8 cellular contexts compared by ENCODE assay signal in genomic region chr1:110034040-110034450, GRCh38.
DNase-seq lines count a peak whose midpoint lies in the region; ATAC-seq and TF ChIP-seq lines count a peak whose summit lies in the region.

No MANE protein-coding gene starts in this region.

- peak overlapping the region; percentile 53 for H2AFZ ChIP-seq in neuron (ENCODE audit: low read depth, low read length)

- no peak for TF ChIP-seq POLR2A in NB4 (IDR thresholded peaks at IDR 0.05; ENCODE audit: extremely low read depth, insufficient read length)

- H3K27me3 ChIP-seq in effector memory CD4-positive, alpha-beta T cell (replicated peaks; ENCODE audit: control insufficient read depth, insufficient read depth, low read length, poor library complexity, severe bottlenecking) = no peaks in the 10 kb centered on the region
- no peaks in the 10 kb centered on the region for H3K27me3 ChIP-seq in neuron (ENCODE audit: insufficient read depth, low read length)

- ATAC-seq in HG03159 (IDR thresholded peaks at IDR 0.05; ENCODE audit: unreplicated experiment) (no peak), HG02884 (IDR thresholded peaks at IDR 0.05; ENCODE audit: unreplicated experiment) (no peak)

- peak overlapping the region; percentile 82 for H3K27ac ChIP-seq in C4-2B
- peak overlapping the region; percentile 65 for H3K27ac ChIP-seq in effector memory CD4-positive, alpha-beta T cell (ENCODE audit: insufficient read depth, low read length, poor library complexity, severe bottlenecking)

- peaks cover 11% of the 10 kb centered on the region for H3K36me3 ChIP-seq in effector memory CD4-positive, alpha-beta T cell (ENCODE audit: control insufficient read depth, insufficient read depth, low read length)
- H3K36me3 ChIP-seq in neuron (ENCODE audit: insufficient read depth, low read length) = peaks cover 25% of the 10 kb centered on the region

- no peaks in the 10 kb centered on the region for H3K9me3 ChIP-seq in effector memory CD4-positive, alpha-beta T cell (ENCODE audit: control insufficient read depth, low read length)
- no peaks in the 10 kb centered on the region for H3K9me3 ChIP-seq in neuron (ENCODE audit: low read length)

- TF ChIP-seq CTCF in C4-2B (conservative IDR thresholded peaks at IDR 0.05) = no peak
- TF ChIP-seq CTCF in NB4 (IDR thresholded peaks at IDR 0.05; ENCODE audit: low read depth, low read length) = no peak

- H3K4me3 ChIP-seq in NB4 (ENCODE audit: low read depth, low read length) (peak overlapping the region; percentile 92), neuron (ENCODE audit: low read length) (peak overlapping the region; percentile 66)
- H3K4me3 ChIP-seq in effector memory CD4-positive, alpha-beta T cell (ENCODE audit: insufficient read depth, low read depth, low read length, poor library complexity, severe bottlenecking) = peak overlapping the region; percentile 27

- DNase-seq in NB4 (ENCODE audit: low read depth) (no peak), HPDE6-E6E7 (ENCODE audit: extremely low spot score) (no peak), UCSD-AML1 (lab: John Stamatoyannopoulos, UW; ENCODE audit: unreplicated experiment) (no peak)
- DNase-seq in effector memory CD4-positive, alpha-beta T cell = no peak

- peaks cover 21% of the 10 kb centered on the region for H3K4me1 ChIP-seq in effector memory CD4-positive, alpha-beta T cell (ENCODE audit: control insufficient read depth, insufficient read depth, low read length, poor library complexity, severe bottlenecking)
- peaks cover 34% of the 10 kb centered on the region for H3K4me1 ChIP-seq in neuron (ENCODE audit: insufficient read depth, low read length)

Comparison
In these comparisons a context has a peak if more than half of its experiments do, and no peak if none do; other contexts are left out.
1. H3K4me3 ChIP-seq: peak in every context shown above with its lines; median percentile 92 in NB4; 66 in neuron; 27 in effector memory CD4-positive, alpha-beta T cell.